In the genomic region with DNA sequence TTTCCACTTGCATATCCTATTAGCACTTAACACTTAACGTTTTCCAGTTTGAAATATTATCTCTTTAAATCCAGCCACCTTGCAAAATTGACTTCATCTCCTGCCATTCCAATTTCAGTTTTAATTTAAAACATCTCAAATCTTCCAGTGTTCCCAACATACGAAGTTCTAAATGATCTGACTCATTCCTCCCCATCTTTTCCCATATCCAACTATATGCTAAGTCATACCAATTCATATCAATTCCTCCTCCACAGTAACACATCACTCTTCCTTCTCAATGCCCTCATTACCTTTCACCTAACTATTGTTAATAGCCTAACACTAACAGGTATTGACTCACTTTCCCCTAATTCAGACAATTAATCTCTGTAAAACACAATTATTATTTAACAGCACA, we compare ENCODE assay signal across 1 cellular context.
TF ChIP-seq lines count a peak whose summit lies in the region.

No MANE protein-coding gene starts in this region.

TF ChIP-seq in GM12878, 131 proteins besides CTCF, POLR2A, EP300 and RAD21:
- TF ChIP-seq PAX5 (IDR thresholded peaks at IDR 0.05; ENCODE audit: borderline replicate concordance, low read depth, low read length) (no peak), ZNF384 (IDR thresholded peaks at IDR 0.05; ENCODE audit: borderline replicate concordance, low read depth, low read length) (no peak), RAD51 (IDR thresholded peaks at IDR 0.05) (no peak), CBFB (IDR thresholded peaks at IDR 0.05; ENCODE audit: low read depth) (no peak), SMAD5 (IDR thresholded peaks at IDR 0.05; ENCODE audit: low read depth) (no peak), SREBF2 (IDR thresholded peaks at IDR 0.05; ENCODE audit: low read length) (no peak), TCF12 (IDR thresholded peaks at IDR 0.05; ENCODE audit: low read depth, low read length) (no peak), MYC (IDR thresholded peaks at IDR 0.05; ENCODE audit: insufficient read depth, insufficient read length, insufficient replicate concordance, low read length, severe bottlenecking) (no peak), BMI1 (IDR thresholded peaks at IDR 0.05; ENCODE audit: borderline replicate concordance) (no peak), FOS (IDR thresholded peaks at IDR 0.05; ENCODE audit: borderline replicate concordance, extremely low read depth, insufficient read length) (no peak), ASH2L (IDR thresholded peaks at IDR 0.05; ENCODE audit: borderline replicate concordance, low read depth) (no peak), NFIC (IDR thresholded peaks at IDR 0.05; ENCODE audit: low read depth, low read length) (no peak)
- TF ChIP-seq, protein P1, sequence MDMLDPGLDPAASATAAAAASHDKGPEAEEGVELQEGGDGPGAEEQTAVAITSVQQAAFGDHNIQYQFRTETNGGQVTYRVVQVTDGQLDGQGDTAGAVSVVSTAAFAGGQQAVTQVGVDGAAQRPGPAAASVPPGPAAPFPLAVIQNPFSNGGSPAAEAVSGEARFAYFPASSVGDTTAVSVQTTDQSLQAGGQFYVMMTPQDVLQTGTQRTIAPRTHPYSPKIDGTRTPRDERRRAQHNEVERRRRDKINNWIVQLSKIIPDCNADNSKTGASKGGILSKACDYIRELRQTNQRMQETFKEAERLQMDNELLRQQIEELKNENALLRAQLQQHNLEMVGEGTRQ (IDR thresholded peaks at IDR 0.05; ENCODE audit: borderline replicate concordance, low read depth, low read length) = no peak
- TF ChIP-seq, protein P2, sequence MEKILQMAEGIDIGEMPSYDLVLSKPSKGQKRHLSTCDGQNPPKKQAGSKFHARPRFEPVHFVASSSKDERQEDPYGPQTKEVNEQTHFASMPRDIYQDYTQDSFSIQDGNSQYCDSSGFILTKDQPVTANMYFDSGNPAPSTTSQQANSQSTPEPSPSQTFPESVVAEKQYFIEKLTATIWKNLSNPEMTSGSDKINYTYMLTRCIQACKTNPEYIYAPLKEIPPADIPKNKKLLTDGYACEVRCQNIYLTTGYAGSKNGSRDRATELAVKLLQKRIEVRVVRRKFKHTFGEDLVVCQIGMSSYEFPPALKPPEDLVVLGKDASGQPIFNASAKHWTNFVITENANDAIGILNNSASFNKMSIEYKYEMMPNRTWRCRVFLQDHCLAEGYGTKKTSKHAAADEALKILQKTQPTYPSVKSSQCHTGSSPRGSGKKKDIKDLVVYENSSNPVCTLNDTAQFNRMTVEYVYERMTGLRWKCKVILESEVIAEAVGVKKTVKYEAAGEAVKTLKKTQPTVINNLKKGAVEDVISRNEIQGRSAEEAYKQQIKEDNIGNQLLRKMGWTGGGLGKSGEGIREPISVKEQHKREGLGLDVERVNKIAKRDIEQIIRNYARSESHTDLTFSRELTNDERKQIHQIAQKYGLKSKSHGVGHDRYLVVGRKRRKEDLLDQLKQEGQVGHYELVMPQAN (conservative IDR thresholded peaks at IDR 0.05) = no peak
- TF ChIP-seq, protein P3, sequence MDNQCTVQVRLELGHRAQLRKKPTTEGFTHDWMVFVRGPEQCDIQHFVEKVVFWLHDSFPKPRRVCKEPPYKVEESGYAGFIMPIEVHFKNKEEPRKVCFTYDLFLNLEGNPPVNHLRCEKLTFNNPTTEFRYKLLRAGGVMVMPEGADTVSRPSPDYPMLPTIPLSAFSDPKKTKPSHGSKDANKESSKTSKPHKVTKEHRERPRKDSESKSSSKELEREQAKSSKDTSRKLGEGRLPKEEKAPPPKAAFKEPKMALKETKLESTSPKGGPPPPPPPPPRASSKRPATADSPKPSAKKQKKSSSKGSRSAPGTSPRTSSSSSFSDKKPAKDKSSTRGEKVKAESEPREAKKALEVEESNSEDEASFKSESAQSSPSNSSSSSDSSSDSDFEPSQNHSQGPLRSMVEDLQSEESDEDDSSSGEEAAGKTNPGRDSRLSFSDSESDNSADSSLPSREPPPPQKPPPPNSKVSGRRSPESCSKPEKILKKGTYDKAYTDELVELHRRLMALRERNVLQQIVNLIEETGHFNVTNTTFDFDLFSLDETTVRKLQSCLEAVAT (IDR thresholded peaks at IDR 0.05) = no peak
